ENCODE assay signal across 11 cellular contexts in the genomic region with DNA sequence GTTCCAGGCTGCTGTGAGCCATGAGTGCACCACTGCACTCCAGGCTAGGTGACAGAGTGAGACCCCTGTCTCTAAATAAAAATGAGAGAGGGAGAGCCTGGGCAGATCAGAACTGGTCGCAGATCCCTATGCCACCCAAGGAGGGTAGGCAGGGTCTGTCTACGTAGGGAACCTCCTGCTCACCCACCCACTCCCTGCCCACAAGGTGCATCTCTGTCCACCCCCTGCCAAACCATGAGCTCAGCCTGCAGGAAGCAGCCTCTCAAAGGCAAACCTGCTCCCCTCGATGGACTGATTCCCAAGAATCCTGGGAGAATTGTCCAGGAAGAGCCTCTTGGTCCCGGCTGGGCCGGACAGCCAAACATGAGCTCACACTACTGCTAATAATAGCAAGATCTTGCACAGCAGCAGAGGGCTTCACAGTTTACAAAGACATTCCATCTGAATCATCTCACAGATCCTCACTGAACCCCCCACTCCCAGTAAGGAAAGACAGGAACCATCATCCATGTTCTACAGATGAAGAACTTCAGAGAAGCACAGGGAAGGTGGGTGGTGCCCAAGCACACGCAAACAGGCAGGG. TPM values are rescaled to one million over a fixed set of nuclear protein-coding genes. Genes with fewer than 3 reads are reported as not detected.
A peak's percentile ranks its signal among the peaks of the same experiment; 100 is the strongest.
DNase-seq lines count a peak whose midpoint lies in the region; ATAC-seq and TF ChIP-seq lines count a peak whose summit lies in the region.
"Had no signal": no experiment of that assay in that cellular context is flagged by ENCODE, and none has a peak within 500 bp of the region (broad histone marks: within the 10 kb centered on the region; RNA-seq: fewer than 3 reads in every experiment).

No MANE protein-coding gene starts in this region.

- intact Hi-C loops in activated B cell treated with CpG ODN at 0.5 μM for 24 hours (cut with micrococcal nuclease) (loop anchor here (5.0 to 10.0 kb wide), 2 partner anchors 41 to 427 kb away; no protein-coding TSS in a partner anchor), Right ventricle myocardium superior (cut with DNase I) (no loop called here), gastrocnemius medialis (cut with DNase I; ENCODE audit: low total_unique reads) (no loop called here)

- no peaks in the 10 kb centered on the region for H3K27me3 ChIP-seq in BLaER1 treated with 17β-estradiol and CSF1 and Interleukin-3, amounts not matched to agents 10 nM and 100 nM
- H3K27me3 ChIP-seq in gastrocnemius medialis = no peaks in the 10 kb centered on the region
- H3K27me3 ChIP-seq: neutrophil had no signal

- H3K36me3 ChIP-seq in BLaER1 treated with 17β-estradiol and CSF1 and Interleukin-3, amounts not matched to agents 10 nM and 100 nM = peaks cover 17 to 30% (median 21%) of the 10 kb centered on the region in 11 experiments
- H3K36me3 ChIP-seq in gastrocnemius medialis = no peaks in the 10 kb centered on the region
- H3K36me3 ChIP-seq: neutrophil had no signal

- peak overlapping the region in 6 of 11 experiments; percentile 9 to 89 (median 58); a peak in 7 of 22 replicates for H3K9ac ChIP-seq in BLaER1 treated with 17β-estradiol and CSF1 and Interleukin-3, amounts not matched to agents 10 nM and 100 nM

- in situ Hi-C loops in gastrocnemius medialis (cut with MboI; ENCODE audit: low sequenced_read_pairs in 4 of 4) = no loop called here

- ATAC-seq in activated B cell treated with CpG ODN at 0.5 μM for 24 hours (ENCODE audit: low read depth) (no peak), Right ventricle myocardium superior (ENCODE audit: poor library complexity) (peak; percentile 60), gastrocnemius medialis (peak; percentile 48 to 55)
- no peak for ATAC-seq in activated T-helper 17 cell treated with anti-CD3 and anti-CD28 coated beads, Interleukin-2, amount 50 U/mL, for 72 hours (replicated peaks)

- peaks cover 0 to 24% (median 11%) of the 10 kb centered on the region in 11 experiments; a peak in 12 of 22 replicates for H4K20me1 ChIP-seq in BLaER1 treated with 17β-estradiol and CSF1 and Interleukin-3, amounts not matched to agents 10 nM and 100 nM

- DNase-seq in activated B cell treated with CpG ODN at 0.5 μM for 24 hours (no peak), Right ventricle myocardium superior (peak; percentile 72), gastrocnemius medialis (peak; percentile 33 to 50), activated gamma-delta T cell treated with Interleukin-2 at 50 U/mL for 16 hours (no peak), putamen (ENCODE audit: low spot score) (no peak)
- no peak for DNase-seq in activated CD8-positive, alpha-beta memory T cell treated with anti-CD3 and anti-CD28 coated beads, Interleukin-2, amount 50 U/mL, for 48 hours
- DNase-seq: DMS153 had no signal

- peaks cover 7% of the 10 kb centered on the region for H3K36me3 Mint-ChIP-seq in activated B cell treated with CpG ODN at 0.5 μM for 24 hours (ENCODE audit: low read depth)
- no peaks in the 10 kb centered on the region for H3K36me3 Mint-ChIP-seq in activated T-helper 17 cell treated with anti-CD3 and anti-CD28 coated beads, Interleukin-2, amount 50 U/mL, for 72 hours (ENCODE audit: low read depth)

- TF ChIP-seq POLR2A in gastrocnemius medialis (IDR thresholded peaks at IDR 0.05) = no peak

- H3K9me3 ChIP-seq in BLaER1 treated with 17β-estradiol and CSF1 and Interleukin-3, amounts not matched to agents 10 nM and 100 nM (replicated peaks in 1 of 11) = peaks cover 7 to 22% (median 17%) of the 10 kb centered on the region in 11 experiments; a peak in 20 of 22 replicates
- H3K9me3 ChIP-seq in gastrocnemius medialis = no peaks in the 10 kb centered on the region
- H3K9me3 ChIP-seq: neutrophil had no signal

- H3K27me3 Mint-ChIP-seq in activated B cell treated with CpG ODN at 0.5 μM for 24 hours = no peaks in the 10 kb centered on the region
- no peaks in the 10 kb centered on the region for H3K27me3 Mint-ChIP-seq in activated T-helper 17 cell treated with anti-CD3 and anti-CD28 coated beads, Interleukin-2, amount 50 U/mL, for 72 hours

- peak overlapping the region; percentile 26 to 91 (median 83); a peak in 19 of 22 replicates for H3K4me2 ChIP-seq in BLaER1 treated with 17β-estradiol and CSF1 and Interleukin-3, amounts not matched to agents 10 nM and 100 nM

- peak overlapping the region in 8 of 11 experiments; percentile 40 to 98 (median 92); a peak in 16 of 22 replicates for H3K27ac ChIP-seq in BLaER1 treated with 17β-estradiol and CSF1 and Interleukin-3, amounts not matched to agents 10 nM and 100 nM
- H3K27ac ChIP-seq in gastrocnemius medialis = peak overlapping the region; percentile 75 to 82 (median 81)
- H3K27ac ChIP-seq: neutrophil, VCaP had no signal

- POLR2A ChIA-PET in activated B cell treated with CpG ODN at 0.5 μM for 24 hours (lab: Charles Lee) = interaction anchor here (1.3 to 7.6 kb wide), 3 partner anchors 8 to 14 kb away, joined by 3 to 73 read pairs (median 55); a partner anchor contains a TSS

- CTCF ChIA-PET in activated B cell treated with CpG ODN at 0.5 μM for 24 hours (lab: Charles Lee) = interaction anchor here (3.9 to 4.4 kb wide), 2 partner anchors 16 to 40 kb away, joined by 21 to 24 read pairs; a partner anchor contains a TSS

- H3K27ac Mint-ChIP-seq in activated B cell treated with CpG ODN at 0.5 μM for 24 hours = peak overlapping the region; percentile 67
- no peak overlapping the region for H3K27ac Mint-ChIP-seq in activated T-helper 17 cell treated with anti-CD3 and anti-CD28 coated beads, Interleukin-2, amount 50 U/mL, for 72 hours

- H3K4me3 Mint-ChIP-seq in activated B cell treated with CpG ODN at 0.5 μM for 24 hours = peak overlapping the region; percentile 36
- no peak overlapping the region for H3K4me3 Mint-ChIP-seq in activated T-helper 17 cell treated with anti-CD3 and anti-CD28 coated beads, Interleukin-2, amount 50 U/mL, for 72 hours

- TF ChIP-seq CTCF in activated B cell treated with CpG ODN at 0.5 μM for 24 hours (IDR thresholded peaks at IDR 0.05) (no peak), gastrocnemius medialis (IDR thresholded peaks at IDR 0.05 in 4 of 5, conservative IDR thresholded peaks at IDR 0.05 in 1 of 5) (no peak)

- H3K4me3 ChIP-seq in BLaER1 treated with 17β-estradiol and CSF1 and Interleukin-3, amounts not matched to agents 10 nM and 100 nM = no peak overlapping the region; a peak in 1 of 20 replicates
- H3K4me3 ChIP-seq in gastrocnemius medialis = no peak overlapping the region

- H3K4me1 Mint-ChIP-seq in activated B cell treated with CpG ODN at 0.5 μM for 24 hours = peaks cover 91% of the 10 kb centered on the region
- H3K4me1 Mint-ChIP-seq in activated T-helper 17 cell treated with anti-CD3 and anti-CD28 coated beads, Interleukin-2, amount 50 U/mL, for 72 hours = peaks cover 5% of the 10 kb centered on the region

- no peaks in the 10 kb centered on the region for H3K9me3 Mint-ChIP-seq in activated B cell treated with CpG ODN at 0.5 μM for 24 hours
- H3K9me3 Mint-ChIP-seq in activated T-helper 17 cell treated with anti-CD3 and anti-CD28 coated beads, Interleukin-2, amount 50 U/mL, for 72 hours = no peaks in the 10 kb centered on the region

- H3K4me1 ChIP-seq in BLaER1 treated with 17β-estradiol and CSF1 and Interleukin-3, amounts not matched to agents 10 nM and 100 nM = peaks cover 73 to 95% (median 89%) of the 10 kb centered on the region in 10 experiments
- H3K4me1 ChIP-seq in gastrocnemius medialis = peaks cover 22 to 25% of the 10 kb centered on the region in 2 donors

RNA-seq across cellular contexts. Expression of a gene that starts 27.8 kb away (rescaled TPM):
- total RNA-seq in activated B cell treated with CpG ODN at 0.5 μM for 24 hours (not detected in 2 replicates), Right ventricle myocardium superior (not detected), gastrocnemius medialis (not detected)
- not detected for total RNA-seq in activated T-helper 17 cell treated with anti-CD3 and anti-CD28 coated beads, Interleukin-2, amount 50 U/mL, for 72 hours

Comparison
In these comparisons a context has a peak if more than half of its experiments do, and no peak if none do; other contexts are left out.
1. ATAC-seq: peak in Right ventricle myocardium superior (single experiment) and gastrocnemius medialis (2 of 2); none in activated B cell treated with CpG ODN at 0.5 μM for 24 hours (single experiment) and activated T-helper 17 cell treated with anti-CD3 and anti-CD28 coated beads, Interleukin-2, amount 50 U/mL, for 72 hours (single experiment).
2. DNase-seq: peak in Right ventricle myocardium superior (single experiment) and gastrocnemius medialis (2 of 2); none in activated B cell treated with CpG ODN at 0.5 μM for 24 hours (single experiment), activated gamma-delta T cell treated with Interleukin-2 at 50 U/mL for 16 hours (single experiment), activated CD8-positive, alpha-beta memory T cell treated with anti-CD3 and anti-CD28 coated beads, Interleukin-2, amount 50 U/mL, for 48 hours (single experiment) and putamen (single experiment).